Comparison of ENCODE assay signal across 9 cellular contexts in genomic region chr1:27429029-27429425, GRCh38. TPM values are rescaled to one million over a fixed set of nuclear protein-coding genes. Genes with fewer than 3 reads are reported as not detected.
A peak's percentile ranks its signal among the peaks of the same experiment; 100 is the strongest.
DNase-seq lines count a peak whose midpoint lies in the region; ATAC-seq and TF ChIP-seq lines count a peak whose summit lies in the region.
"Had no signal": no experiment of that assay in that cellular context is flagged by ENCODE, and none has a peak within 500 bp of the region (broad histone marks: within the 10 kb centered on the region; RNA-seq: fewer than 3 reads in every experiment).

No MANE protein-coding gene starts in this region.

- H3K4me1 ChIP-seq in SJCRH30 (peaks cover 57% of the 10 kb centered on the region), esophagus (ENCODE audit: control insufficient read depth in 2 of 2, insufficient read depth in 2 of 2, low read length in 1 of 2) (peaks cover 0 to 2% of the 10 kb centered on the region in 2 donors), neutrophil (ENCODE audit: control insufficient read depth in 1 of 2, insufficient read depth in 1 of 2, low read depth in 1 of 2, low read length in 1 of 2) (peaks cover 62 to 64% of the 10 kb centered on the region in 2 experiments)

- peak overlapping the region; percentile 80 to 89 for H3K4me3 Mint-ChIP-seq in CD14-positive monocyte

- H3K27ac Mint-ChIP-seq in CD14-positive monocyte, result peak overlapping the region; percentile 91 to 96 (median 93)

- DNase-seq in CD14-positive monocyte (ENCODE audit: low spot score) (no peak), SJCRH30 (peak in 1 of 2 experiments; percentile 54), middle frontal gyrus (ENCODE audit: extremely low spot score, low spot score) (no peak)

- peaks cover 0 to 1% (median 0%) of the 10 kb centered on the region in 3 donors for H3K27me3 Mint-ChIP-seq in CD14-positive monocyte (ENCODE audit: low read depth in 3 of 3)

- no peaks in the 10 kb centered on the region for H3K9me3 Mint-ChIP-seq in CD14-positive monocyte

- H3K9me3 ChIP-seq in SJCRH30 (replicated peaks) (no peaks in the 10 kb centered on the region), esophagus (ENCODE audit: control insufficient read depth in 2 of 2, insufficient read depth in 1 of 2, low read depth in 1 of 2, low read length in 1 of 2) (no peaks in the 10 kb centered on the region), neutrophil (no peaks in the 10 kb centered on the region)

- peaks cover 28% of the 10 kb centered on the region for H3K36me3 ChIP-seq in SJCRH30
- H3K36me3 ChIP-seq in esophagus (ENCODE audit: control insufficient read depth in 2 of 2, insufficient read depth in 2 of 2, low read length in 1 of 2), result peaks cover 1 to 9% of the 10 kb centered on the region in 2 donors
- H3K36me3 ChIP-seq in neutrophil, result peaks cover 44% of the 10 kb centered on the region

- peaks cover 78% of the 10 kb centered on the region for H3K4me1 Mint-ChIP-seq in CD14-positive monocyte

- intact Hi-C loops in CD14-positive monocyte (cut with micrococcal nuclease), result loop anchor here in 1 of 2 donors (10.0 kb wide), 1 partner anchor 46 kb away; no protein-coding TSS in a partner anchor

- TF ChIP-seq CTCF in CD14-positive monocyte (IDR thresholded peaks at IDR 0.05) (no peak), neutrophil (IDR thresholded peaks at IDR 0.05) (no peak)

- peak overlapping the region; percentile 94 for H3K27ac ChIP-seq in SJCRH30
- H3K27ac ChIP-seq in esophagus (ENCODE audit: low read depth in 2 of 2, low read length in 1 of 2), result peak overlapping the region; percentile 63 to 78
- peak overlapping the region; percentile 80 for H3K27ac ChIP-seq in neutrophil

- ATAC-seq in GM21367 (IDR thresholded peaks at IDR 0.05; ENCODE audit: unreplicated experiment) (no peak), HG03571 (IDR thresholded peaks at IDR 0.05; ENCODE audit: unreplicated experiment) (no peak), GM18502 (IDR thresholded peaks at IDR 0.05; ENCODE audit: poor library complexity, unreplicated experiment) (no peak)

- H3K27me3 ChIP-seq in SJCRH30 (no peaks in the 10 kb centered on the region), esophagus (ENCODE audit: control insufficient read depth in 1 of 2, insufficient read depth in 2 of 2, low read length in 2 of 2) (no peaks in the 10 kb centered on the region), neutrophil (no peaks in the 10 kb centered on the region)

- 21 to 29% methylated on average over 2 of the region's 2 CpGs for WGBS in esophagus, 2 donors

- H3K36me3 Mint-ChIP-seq in CD14-positive monocyte, result peaks cover 33 to 44% of the 10 kb centered on the region in 2 donors

- H3K4me3 ChIP-seq in SJCRH30 (0 out of 2 replicates have a peak overlapping the region, but pooled peaks have one; percentile 1), esophagus (ENCODE audit: low read depth in 1 of 2, low read length in 2 of 2) (no peak overlapping the region), neutrophil (ENCODE audit: low read depth in 1 of 2, low read length in 1 of 2) (peak overlapping the region; percentile 40 to 46)

RNA-seq across cellular contexts. Expression of gene GPR3, which starts 36.6 kb away (rescaled TPM):
- under 1 TPM in 1 of 2 donors, not detected in 1; 0.26 TPM for polyA plus RNA-seq in CD14-positive monocyte
- 8.3 TPM in 2 replicates for total RNA-seq in SJCRH30 (2014; rRNA removed; shearing (Covaris generic))
- under 1 TPM; 0.22 to 0.25 TPM for polyA plus RNA-seq in esophagus

RNA-seq across cellular contexts. Expression of gene CD164L2, which starts 45.9 kb away (rescaled TPM):
- polyA plus RNA-seq in CD14-positive monocyte (not detected), esophagus (10 to 100 TPM; 10.5 to 14.5 TPM)
- not detected in 2 replicates for total RNA-seq in SJCRH30 (2014; rRNA removed; shearing (Covaris generic))
- total RNA-seq: activated CD8-positive, alpha-beta memory T cell treated with anti-CD3 and anti-CD28 coated beads for 36 hours had no signal

RNA-seq across cellular contexts. Expression of gene FCN3, which starts 54.4 kb away (rescaled TPM):
- polyA plus RNA-seq in CD14-positive monocyte (not detected), esophagus (1 to 10 TPM; 1.6 to 2.6 TPM)
- not detected in 2 replicates for total RNA-seq in SJCRH30 (2014; rRNA removed; shearing (Covaris generic))
- total RNA-seq: activated CD8-positive, alpha-beta memory T cell treated with anti-CD3 and anti-CD28 coated beads for 36 hours had no signal

Comparison
In these comparisons a context has a peak if more than half of its experiments do, and no peak if none do; other contexts are left out.
1. H3K4me3 ChIP-seq: peak in SJCRH30 (single experiment) and neutrophil (2 of 2); none in esophagus (0 of 2).
2. RNA of gene CD164L2, which starts 45.9 kb away (polyA plus RNA-seq): 10.5 to 14.5 TPM in esophagus; not detected in CD14-positive monocyte; every median in the first group is over 10 times any median in the second.
3. Peak in every context shown above with its lines, with median percentiles within 50 percentile points of each other: H3K27ac ChIP-seq.